Comparison of ENCODE assay signal across 10 cellular contexts in genomic region chr11:116895053-116895757, GRCh38. TPM values are rescaled to one million over a fixed set of nuclear protein-coding genes. Genes with fewer than 3 reads are reported as not detected.
DNase-seq lines count a peak whose midpoint lies in the region; ATAC-seq and TF ChIP-seq lines count a peak whose summit lies in the region.
"Had no signal": no experiment of that assay in that cellular context is flagged by ENCODE, and none has a peak within 500 bp of the region (broad histone marks: within the 10 kb centered on the region; RNA-seq: fewer than 3 reads in every experiment).

No MANE protein-coding gene starts in this region.

- no peak overlapping the region for H4K91ac ChIP-seq in neuronal stem cell (ENCODE audit: low read depth, low read length, poor library complexity)

- H3K4me2 ChIP-seq in OCI-LY3 (ENCODE audit: low read length) (no peak overlapping the region), neuronal stem cell (ENCODE audit: insufficient read depth, low read length, poor library complexity, severe bottlenecking) (no peak overlapping the region)

- H3K23ac ChIP-seq in neuronal stem cell (ENCODE audit: low read depth, low read length, poor library complexity), result peak overlapping the region; percentile 61

- H2AFZ ChIP-seq in OCI-LY3 (ENCODE audit: low read depth, low read length) (no peak overlapping the region), neuronal stem cell (ENCODE audit: low read length) (no peak overlapping the region)

- no peak for TF ChIP-seq EP300 in esophagus muscularis mucosa (IDR thresholded peaks at IDR 0.05)

- no peak overlapping the region for H2AK5ac ChIP-seq in neuronal stem cell (ENCODE audit: low read depth, low read length)

- no peak overlapping the region for H2BK12ac ChIP-seq in neuronal stem cell (ENCODE audit: low read length)

- DNase-seq in Daoy (ENCODE audit: low read depth), result peak; percentile 15
- no peak for DNase-seq in esophagus muscularis mucosa (ENCODE audit: extremely low spot score)
- DNase-seq in neuronal stem cell (ENCODE audit: low spot score), result peak; percentile 18
- no peak for DNase-seq in NCI-H2171 treated with DMSO at 0.1 percent for 48 hours (lab: John Stamatoyannopoulos, UW)
- no peak for DNase-seq in kidney tubule cell (ENCODE audit: low spot score)
- no peak for DNase-seq in OCI-M1 (lab: John Stamatoyannopoulos, UW)
- DNase-seq: NCI-H1930 had no signal

- no peak overlapping the region for H3K18ac ChIP-seq in neuronal stem cell (ENCODE audit: low read length)

- H3K27me3 ChIP-seq in OCI-LY3 (ENCODE audit: low read depth, low read length) (no peaks in the 10 kb centered on the region), esophagus muscularis mucosa (no peaks in the 10 kb centered on the region), neuronal stem cell (ENCODE audit: control insufficient read depth in 3 of 3, insufficient read depth in 3 of 3, low read depth in 1 of 3, low read length in 3 of 3) (no peaks in the 10 kb centered on the region)

- no peaks in the 10 kb centered on the region for H4K20me1 ChIP-seq in OCI-LY3 (ENCODE audit: insufficient read depth, low read length)

- H3K79me1 ChIP-seq in neuronal stem cell (ENCODE audit: low read depth, low read length), result no peaks in the 10 kb centered on the region

- H3K14ac ChIP-seq in neuronal stem cell (ENCODE audit: low read length), result no peak overlapping the region

- no peak overlapping the region for H3K27ac ChIP-seq in OCI-LY3 (ENCODE audit: low read length)
- peak overlapping the region in 2 of 4 donors; percentile 42 to 68 for H3K27ac ChIP-seq in esophagus muscularis mucosa (replicated peaks in 1 of 4)
- H3K27ac ChIP-seq in neuronal stem cell (replicated peaks; ENCODE audit: low read length), result no peak overlapping the region

- no peak overlapping the region for H3K4ac ChIP-seq in neuronal stem cell (ENCODE audit: low read length)

- intact Hi-C loops in esophagus muscularis mucosa (cut with DNase I), result no loop called here

- H3K9me3 ChIP-seq in OCI-LY3 (ENCODE audit: insufficient read depth, low read length) (no peaks in the 10 kb centered on the region), esophagus muscularis mucosa (no peaks in the 10 kb centered on the region), neuronal stem cell (replicated peaks in 1 of 2; ENCODE audit: control insufficient read depth in 2 of 2, insufficient read depth in 1 of 2, low read depth in 1 of 2, low read length in 2 of 2) (peaks cover 2 to 5% of the 10 kb centered on the region in 2 donors)

- TF ChIP-seq CTCF in OCI-LY3 (IDR thresholded peaks at IDR 0.05; ENCODE audit: low read depth, low read length) (0 out of 2 replicates have a peak, but pooled peaks have one; percentile 15), esophagus muscularis mucosa (IDR thresholded peaks at IDR 0.05) (peak in 2 of 3 experiments; percentile 33 to 42)

- H3K36me3 ChIP-seq in OCI-LY3 (replicated peaks; ENCODE audit: low read depth, low read length) (peaks cover 11% of the 10 kb centered on the region), esophagus muscularis mucosa (peaks cover 5 to 47% (median 28%) of the 10 kb centered on the region in 4 donors), neuronal stem cell (replicated peaks in 1 of 2; ENCODE audit: control insufficient read depth in 2 of 2, insufficient read depth in 2 of 2, low read length in 2 of 2) (peaks cover 8 to 62% of the 10 kb centered on the region in 2 donors)

- H2BK15ac ChIP-seq in neuronal stem cell (ENCODE audit: low read length), result no peak overlapping the region

- H3K79me2 ChIP-seq in OCI-LY3 (ENCODE audit: low read length), result no peaks in the 10 kb centered on the region

- no peak for ATAC-seq in HG03521 (IDR thresholded peaks at IDR 0.05; ENCODE audit: unreplicated experiment)

- no peak overlapping the region for H3K4me3 ChIP-seq in OCI-LY3 (ENCODE audit: low read length)
- no peak overlapping the region for H3K4me3 ChIP-seq in esophagus muscularis mucosa
- H3K4me3 ChIP-seq in neuronal stem cell (ENCODE audit: low read length in 2 of 2), result no peak overlapping the region

- TF ChIP-seq POLR2A in esophagus muscularis mucosa (IDR thresholded peaks at IDR 0.05; ENCODE audit: low read depth), result no peak

- H3K4me1 ChIP-seq in OCI-LY3 (ENCODE audit: low read length) (0 out of 2 replicates have a peak, but pooled peaks cover under 1% of the 10 kb centered on the region), esophagus muscularis mucosa (peaks cover 0 to 16% (median 15%) of the 10 kb centered on the region in 4 donors), neuronal stem cell (ENCODE audit: control insufficient read depth in 2 of 2, insufficient read depth in 1 of 2, low read depth in 1 of 2, low read length in 2 of 2) (no peaks in the 10 kb centered on the region)

- H4K8ac ChIP-seq in neuronal stem cell (ENCODE audit: low read depth, low read length), result no peak overlapping the region

- 65% methylated on average over 11 of the region's 11 CpGs for WGBS in esophagus muscularis mucosa
- no CpG with 5 or more reads among the region's 11 CpGs for WGBS in neuronal stem cell (ENCODE audit: extremely low coverage in 2 of 2, insufficient read length in 2 of 2, insufficient replicate concordance in 1 of 2), 2 donors

- H2BK5ac ChIP-seq in neuronal stem cell (ENCODE audit: low read length), result no peak overlapping the region

- H2BK120ac ChIP-seq in neuronal stem cell (ENCODE audit: low read depth, low read length), result no peak overlapping the region

- H3K9ac ChIP-seq in OCI-LY3 (ENCODE audit: low read length) (no peak overlapping the region), neuronal stem cell (ENCODE audit: low read depth, low read length, poor library complexity) (no peak overlapping the region)

RNA-seq across cellular contexts. Expression of gene APOA1, which starts 57.8 kb away (rescaled TPM):
- total RNA-seq in Daoy (2014; rRNA removed; shearing (Covaris generic)), result 0.11 TPM in 1 of 2 replicates, not detected in the other
- total RNA-seq in esophagus muscularis mucosa, result 1 to 10 TPM in 1 of 4 donors, under 1 TPM in 1, not detected in 2; 0.50 to 1.4 TPM
- polyA plus RNA-seq in neuronal stem cell (2013, experiment 1 of 2), result 0.29 TPM
- 0.46 TPM for polyA plus RNA-seq in neuronal stem cell (2013, experiment 2 of 2)
- total RNA-seq: ureter had no signal

Comparison
In these comparisons a context has a peak if more than half of its experiments do, and no peak if none do; other contexts are left out.
1. DNase-seq: peak in Daoy (single experiment) and neuronal stem cell (single experiment); none in esophagus muscularis mucosa (single experiment), NCI-H2171 treated with DMSO at 0.1 percent for 48 hours (single experiment), kidney tubule cell (single experiment) and OCI-M1 (single experiment).